In the genomic region with DNA sequence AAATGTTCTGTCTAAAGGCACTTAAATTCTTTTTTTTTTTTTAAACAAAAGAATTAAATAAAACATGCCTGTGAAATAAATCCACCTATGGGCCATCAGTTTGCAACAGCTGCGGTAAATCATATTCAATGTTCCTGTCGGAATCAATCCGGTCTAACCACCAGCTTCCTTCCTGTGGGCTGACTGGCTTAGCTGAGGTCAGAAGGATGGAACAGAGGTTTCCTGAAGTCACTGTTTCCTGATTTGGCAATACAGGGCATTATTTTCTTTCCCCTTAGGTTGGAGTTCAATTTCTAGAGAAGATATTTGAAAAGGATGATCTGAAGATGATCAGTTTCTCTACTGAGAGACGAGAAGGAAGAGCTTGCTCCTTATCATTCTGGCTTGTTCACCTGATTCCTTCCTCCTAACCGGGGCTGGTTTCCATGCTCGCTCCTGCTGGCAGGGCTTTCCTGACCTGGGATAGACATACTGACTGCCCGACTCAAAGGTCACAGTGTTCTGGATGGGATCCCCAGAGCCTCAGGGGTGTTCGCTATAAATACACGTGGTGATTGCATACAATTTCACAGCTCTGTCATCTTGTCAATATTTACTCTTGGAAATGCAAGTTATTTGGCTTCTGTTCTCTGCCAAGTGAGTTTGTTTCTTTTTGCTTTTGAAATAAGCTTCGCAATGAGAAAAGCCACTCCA, we compare ENCODE assay signal across 1 cellular context.
TF ChIP-seq lines count a peak whose summit lies in the region.

No MANE protein-coding gene starts in this region.

TF ChIP-seq in HepG2, 621 proteins besides CTCF, POLR2A, EP300 and RAD21 (continued from another document and continues in another):
- TF ChIP-seq KIAA2018 (CRISPR knock-in tag; IDR thresholded peaks at IDR 0.05; ENCODE audit: borderline replicate concordance) (no peak), RFXANK (CRISPR knock-in tag; IDR thresholded peaks at IDR 0.05) (no peak), TSC22D2 (CRISPR knock-in tag; IDR thresholded peaks at IDR 0.05; ENCODE audit: borderline replicate concordance) (no peak), ZNF850 (CRISPR knock-in tag; conservative IDR thresholded peaks at IDR 0.05) (no peak), MAZ (IDR thresholded peaks at IDR 0.05; ENCODE audit: borderline replicate concordance, low read depth, low read length) (no peak), MAZ (CRISPR knock-in tag; IDR thresholded peaks at IDR 0.05; ENCODE audit: low read depth) (no peak), HIVEP1 (CRISPR knock-in tag; IDR thresholded peaks at IDR 0.05) (peak; percentile 95; the same call in 1 of the 2 replicates), GABPA (IDR thresholded peaks at IDR 0.05; ENCODE audit: low read depth, low read length) (no peak), GABPA (CRISPR knock-in tag; IDR thresholded peaks at IDR 0.05; ENCODE audit: low read depth) (no peak), ELK4 (CRISPR knock-in tag; IDR thresholded peaks at IDR 0.05; ENCODE audit: borderline replicate concordance) (no peak), SRY (CRISPR knock-in tag; IDR thresholded peaks at IDR 0.05) (no peak), AGO1 (IDR thresholded peaks at IDR 0.05; ENCODE audit: low read depth, low read length, poor library complexity, severe bottlenecking) (no peak), CEBPG (CRISPR knock-in tag; IDR thresholded peaks at IDR 0.05) (peak; percentile 29; the same call in 1 of the 2 replicates), ARID2 (CRISPR knock-in tag; IDR thresholded peaks at IDR 0.05; ENCODE audit: borderline replicate concordance) (no peak), BRD4 (CRISPR knock-in tag; IDR thresholded peaks at IDR 0.05) (no peak), ZBTB39 (CRISPR knock-in tag; IDR thresholded peaks at IDR 0.05) (no peak), NR2F6 (IDR thresholded peaks at IDR 0.05) (0 out of 2 replicates have a peak, but pooled peaks have one; percentile 41), NR2F6 (CRISPR knock-in tag; IDR thresholded peaks at IDR 0.05) (peak; percentile 60), XRCC5 (optimal IDR thresholded peaks at IDR 0.05; ENCODE audit: low read length) (no peak), NKX3-1 (CRISPR knock-in tag; IDR thresholded peaks at IDR 0.05) (no peak), ZNF609 (CRISPR knock-in tag; IDR thresholded peaks at IDR 0.05; ENCODE audit: borderline replicate concordance) (peak; percentile 48; the same call in 1 of the 2 replicates), ZNF775 (CRISPR knock-in tag; IDR thresholded peaks at IDR 0.05; ENCODE audit: borderline replicate concordance) (no peak), ATM (IDR thresholded peaks at IDR 0.05; ENCODE audit: borderline replicate concordance) (no peak)
- TF ChIP-seq, protein P1, sequence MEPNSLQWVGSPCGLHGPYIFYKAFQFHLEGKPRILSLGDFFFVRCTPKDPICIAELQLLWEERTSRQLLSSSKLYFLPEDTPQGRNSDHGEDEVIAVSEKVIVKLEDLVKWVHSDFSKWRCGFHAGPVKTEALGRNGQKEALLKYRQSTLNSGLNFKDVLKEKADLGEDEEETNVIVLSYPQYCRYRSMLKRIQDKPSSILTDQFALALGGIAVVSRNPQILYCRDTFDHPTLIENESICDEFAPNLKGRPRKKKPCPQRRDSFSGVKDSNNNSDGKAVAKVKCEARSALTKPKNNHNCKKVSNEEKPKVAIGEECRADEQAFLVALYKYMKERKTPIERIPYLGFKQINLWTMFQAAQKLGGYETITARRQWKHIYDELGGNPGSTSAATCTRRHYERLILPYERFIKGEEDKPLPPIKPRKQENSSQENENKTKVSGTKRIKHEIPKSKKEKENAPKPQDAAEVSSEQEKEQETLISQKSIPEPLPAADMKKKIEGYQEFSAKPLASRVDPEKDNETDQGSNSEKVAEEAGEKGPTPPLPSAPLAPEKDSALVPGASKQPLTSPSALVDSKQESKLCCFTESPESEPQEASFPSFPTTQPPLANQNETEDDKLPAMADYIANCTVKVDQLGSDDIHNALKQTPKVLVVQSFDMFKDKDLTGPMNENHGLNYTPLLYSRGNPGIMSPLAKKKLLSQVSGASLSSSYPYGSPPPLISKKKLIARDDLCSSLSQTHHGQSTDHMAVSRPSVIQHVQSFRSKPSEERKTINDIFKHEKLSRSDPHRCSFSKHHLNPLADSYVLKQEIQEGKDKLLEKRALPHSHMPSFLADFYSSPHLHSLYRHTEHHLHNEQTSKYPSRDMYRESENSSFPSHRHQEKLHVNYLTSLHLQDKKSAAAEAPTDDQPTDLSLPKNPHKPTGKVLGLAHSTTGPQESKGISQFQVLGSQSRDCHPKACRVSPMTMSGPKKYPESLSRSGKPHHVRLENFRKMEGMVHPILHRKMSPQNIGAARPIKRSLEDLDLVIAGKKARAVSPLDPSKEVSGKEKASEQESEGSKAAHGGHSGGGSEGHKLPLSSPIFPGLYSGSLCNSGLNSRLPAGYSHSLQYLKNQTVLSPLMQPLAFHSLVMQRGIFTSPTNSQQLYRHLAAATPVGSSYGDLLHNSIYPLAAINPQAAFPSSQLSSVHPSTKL (CRISPR knock-in tag; IDR thresholded peaks at IDR 0.05), result peak; percentile 86
- TF ChIP-seq, protein P2, sequence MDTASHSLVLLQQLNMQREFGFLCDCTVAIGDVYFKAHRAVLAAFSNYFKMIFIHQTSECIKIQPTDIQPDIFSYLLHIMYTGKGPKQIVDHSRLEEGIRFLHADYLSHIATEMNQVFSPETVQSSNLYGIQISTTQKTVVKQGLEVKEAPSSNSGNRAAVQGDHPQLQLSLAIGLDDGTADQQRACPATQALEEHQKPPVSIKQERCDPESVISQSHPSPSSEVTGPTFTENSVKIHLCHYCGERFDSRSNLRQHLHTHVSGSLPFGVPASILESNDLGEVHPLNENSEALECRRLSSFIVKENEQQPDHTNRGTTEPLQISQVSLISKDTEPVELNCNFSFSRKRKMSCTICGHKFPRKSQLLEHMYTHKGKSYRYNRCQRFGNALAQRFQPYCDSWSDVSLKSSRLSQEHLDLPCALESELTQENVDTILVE (CRISPR knock-in tag; IDR thresholded peaks at IDR 0.05), result peak; percentile 57; the same call in 1 of the 2 replicates
- TF ChIP-seq, protein P3, sequence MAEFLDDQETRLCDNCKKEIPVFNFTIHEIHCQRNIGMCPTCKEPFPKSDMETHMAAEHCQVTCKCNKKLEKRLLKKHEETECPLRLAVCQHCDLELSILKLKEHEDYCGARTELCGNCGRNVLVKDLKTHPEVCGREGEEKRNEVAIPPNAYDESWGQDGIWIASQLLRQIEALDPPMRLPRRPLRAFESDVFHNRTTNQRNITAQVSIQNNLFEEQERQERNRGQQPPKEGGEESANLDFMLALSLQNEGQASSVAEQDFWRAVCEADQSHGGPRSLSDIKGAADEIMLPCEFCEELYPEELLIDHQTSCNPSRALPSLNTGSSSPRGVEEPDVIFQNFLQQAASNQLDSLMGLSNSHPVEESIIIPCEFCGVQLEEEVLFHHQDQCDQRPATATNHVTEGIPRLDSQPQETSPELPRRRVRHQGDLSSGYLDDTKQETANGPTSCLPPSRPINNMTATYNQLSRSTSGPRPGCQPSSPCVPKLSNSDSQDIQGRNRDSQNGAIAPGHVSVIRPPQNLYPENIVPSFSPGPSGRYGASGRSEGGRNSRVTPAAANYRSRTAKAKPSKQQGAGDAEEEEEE (CRISPR knock-in tag; IDR thresholded peaks at IDR 0.05; ENCODE audit: borderline replicate concordance), result no peak
